ENCODE assay signal across 27 cellular contexts in genomic region chr10:117994771-117995170, GRCh38.
"Had no signal": no experiment of that assay in that cellular context is flagged by ENCODE, and none has a peak within 500 bp of the region (broad histone marks: within the 10 kb centered on the region; RNA-seq: fewer than 3 reads in every experiment).

No MANE protein-coding gene starts in this region.

- H3K27ac Mint-ChIP-seq: activated CD8-positive, alpha-beta T cell treated with anti-CD3 and anti-CD28 coated beads for 36 hours; activated naive CD8-positive, alpha-beta T cell; activated T-helper 17 cell treated with anti-CD3 and anti-CD28 coated beads, Interleukin-2, amount 50 U/mL, for 72 hours; dendritic cell treated with granulocyte-macrophage colony-stimulating factor and Interleukin-4, amounts not matched to agents 40 ng/mL and 50 ng/mL, for 4 days had no signal

- H3K4me1 ChIP-seq: esophagus muscularis mucosa, foreskin keratinocyte, gastrocnemius medialis, heart left ventricle had no signal

- H3K27ac ChIP-seq: brain microvascular endothelial cell, coronary artery, dorsolateral prefrontal cortex, esophagus muscularis mucosa, foreskin keratinocyte, gastrocnemius medialis, heart left ventricle had no signal

- H3K4me3 Mint-ChIP-seq: activated CD8-positive, alpha-beta T cell treated with anti-CD3 and anti-CD28 coated beads for 36 hours; activated naive CD8-positive, alpha-beta T cell; activated T-cell treated with anti-CD3 and anti-CD28 coated beads, Interleukin-2, amount 50 U/mL, for 4 hours; activated T-helper 17 cell treated with anti-CD3 and anti-CD28 coated beads, Interleukin-2, amount 50 U/mL, for 72 hours; central memory CD8-positive, alpha-beta T cell; dendritic cell treated with granulocyte-macrophage colony-stimulating factor and Interleukin-4, amounts not matched to agents 40 ng/mL and 50 ng/mL, for 4 days had no signal

- ATAC-seq: activated CD8-positive, alpha-beta T cell treated with anti-CD3 and anti-CD28 coated beads for 36 hours; activated T-cell treated with anti-CD3 and anti-CD28 coated beads, Interleukin-2, amount 50 U/mL, for 4 hours; activated T-helper 17 cell treated with anti-CD3 and anti-CD28 coated beads, Interleukin-2, amount 50 U/mL, for 72 hours; foreskin keratinocyte; gastrocnemius medialis; heart left ventricle had no signal

- H3K9me3 ChIP-seq: esophagus muscularis mucosa, gastrocnemius medialis, heart left ventricle had no signal

- H3K4me3 ChIP-seq: coronary artery, dorsolateral prefrontal cortex, esophagus muscularis mucosa, gastrocnemius medialis, heart left ventricle had no signal

- H3K36me3 ChIP-seq: brain microvascular endothelial cell had no signal

- H3K27me3 ChIP-seq: brain microvascular endothelial cell, dorsolateral prefrontal cortex, esophagus muscularis mucosa, foreskin keratinocyte, gastrocnemius medialis, heart left ventricle had no signal

- DNase-seq: activated CD4-positive, alpha-beta T cell treated with anti-CD3 and anti-CD28 coated beads for 48 hours; activated CD4-positive, alpha-beta T cell treated with anti-CD3 and anti-CD28 coated beads, Interleukin-2, amount 50 U/mL, for 1 hour; activated CD4-positive, alpha-beta T cell treated with anti-CD3 and anti-CD28 coated beads, Interleukin-2, amount 50 U/mL, for 48 hours; activated CD8-positive, alpha-beta memory T cell treated with anti-CD3 and anti-CD28 coated beads for 24 hours; activated CD8-positive, alpha-beta T cell treated with anti-CD3 and anti-CD28 coated beads for 36 hours; activated effector memory CD4-positive, alpha-beta T cell treated with Interleukin-2 at 50 U/mL for 16 hours; activated gamma-delta T cell treated with Interleukin-2 at 50 U/mL for 16 hours; activated naive CD4-positive, alpha-beta T cell treated with anti-CD3 and anti-CD28 coated beads, Interleukin-2, amount 50 U/mL, for 16 hours; activated naive CD4-positive, alpha-beta T cell treated with Interleukin-2 at 50 U/mL for 16 hours; activated T-cell treated with anti-CD3 and anti-CD28 coated beads, Interleukin-2, amount 50 U/mL, for 4 hours; amniotic stem cell; anterior cingulate cortex; brain microvascular endothelial cell; dorsolateral prefrontal cortex; effector memory CD4-positive, alpha-beta T cell; erythroblast; foreskin keratinocyte; gastrocnemius medialis; glutamatergic neuron; heart left ventricle; T-helper 2 cell had no signal

- H3K27me3 Mint-ChIP-seq: activated CD8-positive, alpha-beta T cell treated with anti-CD3 and anti-CD28 coated beads for 36 hours; activated naive CD8-positive, alpha-beta T cell; activated T-helper 17 cell treated with anti-CD3 and anti-CD28 coated beads, Interleukin-2, amount 50 U/mL, for 72 hours; central memory CD8-positive, alpha-beta T cell; dendritic cell treated with granulocyte-macrophage colony-stimulating factor and Interleukin-4, amounts not matched to agents 40 ng/mL and 50 ng/mL, for 4 days had no signal

- H3K4me1 Mint-ChIP-seq: central memory CD8-positive, alpha-beta T cell had no signal

- H3K9me3 Mint-ChIP-seq: activated CD8-positive, alpha-beta T cell treated with anti-CD3 and anti-CD28 coated beads for 36 hours; activated T-cell treated with anti-CD3 and anti-CD28 coated beads, Interleukin-2, amount 50 U/mL, for 4 hours; activated T-helper 17 cell treated with anti-CD3 and anti-CD28 coated beads, Interleukin-2, amount 50 U/mL, for 72 hours; central memory CD8-positive, alpha-beta T cell; dendritic cell treated with granulocyte-macrophage colony-stimulating factor and Interleukin-4, amounts not matched to agents 40 ng/mL and 50 ng/mL, for 4 days had no signal
